20 cellular contexts compared by ENCODE assay signal in genomic region chr19:1985588-1986356, GRCh38. TPM values are rescaled to one million over a fixed set of nuclear protein-coding genes. Genes with fewer than 3 reads are reported as not detected.
A peak's percentile ranks its signal among the peaks of the same experiment; 100 is the strongest.
DNase-seq lines count a peak whose midpoint lies in the region; ATAC-seq and TF ChIP-seq lines count a peak whose summit lies in the region.
"Had no signal": no experiment of that assay in that cellular context is flagged by ENCODE, and none has a peak within 500 bp of the region (broad histone marks: within the 10 kb centered on the region; RNA-seq: fewer than 3 reads in every experiment).

No MANE protein-coding gene starts in this region.

- peak; percentile 7 for ATAC-seq in activated CD8-positive, alpha-beta memory T cell treated with anti-CD3 and anti-CD28 coated beads, Interleukin-2, amount 10 ng/mL, durations not matched to agents 7 days and 5 days
- ATAC-seq in RWPE2 (ENCODE audit: low read depth) (no peak), left colon (peak; percentile 23), GM21786 (IDR thresholded peaks at IDR 0.05; ENCODE audit: unreplicated experiment) (no peak)
- ATAC-seq in stimulated activated effector memory CD8-positive, alpha-beta T cell treated with anti-CD3 and anti-CD28 coated beads, Interleukin-12 subunit alpha, Interleukin-12 subunit beta, amount 100 ng/mL, for 72 hours: peak; percentile 19

- H3K27me3 Mint-ChIP-seq in activated CD8-positive, alpha-beta memory T cell treated with anti-CD3 and anti-CD28 coated beads, Interleukin-2, amount 10 ng/mL, durations not matched to agents 7 days and 5 days: no peaks in the 10 kb centered on the region
- H3K27me3 Mint-ChIP-seq: activated CD4-positive, alpha-beta T cell treated with anti-CD3 and anti-CD28 coated beads, Interleukin-2, amount 10 ng/mL, durations not matched to agents 24 days and 14 days; activated naive CD4-positive, alpha-beta T cell treated with anti-CD3 and anti-CD28 coated beads, Interleukin-2, amount 50 U/mL, for 24 hours; CD4-positive, alpha-beta memory T cell; natural killer cell treated with Interleukin-12 subunit alpha and Interleukin-12 subunit beta and Interleukin-15 and Interleukin-18, amount 100 ng/mL, for 72 hours had no signal

- H3K27ac ChIP-seq in RWPE2 (ENCODE audit: poor library complexity, severe bottlenecking) (no peak overlapping the region), tibial artery (no peak overlapping the region)
- H3K27ac ChIP-seq: right lobe of liver, WERI-Rb-1 had no signal

- H3K9me3 Mint-ChIP-seq in activated CD8-positive, alpha-beta memory T cell treated with anti-CD3 and anti-CD28 coated beads, Interleukin-2, amount 10 ng/mL, durations not matched to agents 7 days and 5 days (ENCODE audit: low read depth): no peaks in the 10 kb centered on the region
- no peaks in the 10 kb centered on the region for H3K9me3 Mint-ChIP-seq in stimulated activated effector memory CD8-positive, alpha-beta T cell treated with anti-CD3 and anti-CD28 coated beads, Interleukin-12 subunit alpha, Interleukin-12 subunit beta, amount 100 ng/mL, for 72 hours
- H3K9me3 Mint-ChIP-seq: activated CD4-positive, alpha-beta T cell treated with anti-CD3 and anti-CD28 coated beads, Interleukin-2, amount 10 ng/mL, durations not matched to agents 24 days and 14 days; activated naive CD4-positive, alpha-beta T cell treated with anti-CD3 and anti-CD28 coated beads, Interleukin-2, amount 50 U/mL, for 24 hours; CD4-positive, alpha-beta memory T cell; natural killer cell treated with Interleukin-12 subunit alpha and Interleukin-12 subunit beta and Interleukin-15 and Interleukin-18, amount 100 ng/mL, for 72 hours had no signal

- H3K27me3 ChIP-seq in RWPE2 (ENCODE audit: insufficient read depth, poor library complexity, severe bottlenecking) (no peaks in the 10 kb centered on the region), tibial artery (no peaks in the 10 kb centered on the region)
- H3K27me3 ChIP-seq: right lobe of liver had no signal

- H3K4me3 ChIP-seq in RWPE2 (ENCODE audit: severe bottlenecking) (no peak overlapping the region), tibial artery (no peak overlapping the region)
- H3K4me3 ChIP-seq: right lobe of liver had no signal

- no peaks in the 10 kb centered on the region for H3K9me3 ChIP-seq in RWPE2 (ENCODE audit: severe bottlenecking)
- no peaks in the 10 kb centered on the region for H3K9me3 ChIP-seq in tibial artery
- H3K9me3 ChIP-seq: right lobe of liver had no signal

- CTCF ChIA-PET in activated CD8-positive, alpha-beta memory T cell treated with anti-CD3 and anti-CD28 coated beads, Interleukin-2, amount 10 ng/mL, durations not matched to agents 7 days and 5 days (lab: Charles Lee): no interaction called here

- no peak for TF ChIP-seq CTCF in RWPE2 (IDR thresholded peaks at IDR 0.05; ENCODE audit: poor library complexity, severe bottlenecking)
- no peak for TF ChIP-seq CTCF in tibial artery (IDR thresholded peaks at IDR 0.05)

- no peak overlapping the region for H3K4me3 Mint-ChIP-seq in activated CD8-positive, alpha-beta memory T cell treated with anti-CD3 and anti-CD28 coated beads, Interleukin-2, amount 10 ng/mL, durations not matched to agents 7 days and 5 days
- no peak overlapping the region for H3K4me3 Mint-ChIP-seq in stimulated activated effector memory CD8-positive, alpha-beta T cell treated with anti-CD3 and anti-CD28 coated beads, Interleukin-12 subunit alpha, Interleukin-12 subunit beta, amount 100 ng/mL, for 72 hours
- H3K4me3 Mint-ChIP-seq: activated CD4-positive, alpha-beta T cell treated with anti-CD3 and anti-CD28 coated beads, Interleukin-2, amount 10 ng/mL, durations not matched to agents 24 days and 14 days; activated naive CD4-positive, alpha-beta T cell treated with anti-CD3 and anti-CD28 coated beads, Interleukin-2, amount 50 U/mL, for 24 hours; CD4-positive, alpha-beta memory T cell; natural killer cell treated with Interleukin-12 subunit alpha and Interleukin-12 subunit beta and Interleukin-15 and Interleukin-18, amount 100 ng/mL, for 72 hours had no signal

- no peaks in the 10 kb centered on the region for H3K4me1 Mint-ChIP-seq in activated CD8-positive, alpha-beta memory T cell treated with anti-CD3 and anti-CD28 coated beads, Interleukin-2, amount 10 ng/mL, durations not matched to agents 7 days and 5 days
- peaks cover 5% of the 10 kb centered on the region for H3K4me1 Mint-ChIP-seq in stimulated activated effector memory CD8-positive, alpha-beta T cell treated with anti-CD3 and anti-CD28 coated beads, Interleukin-12 subunit alpha, Interleukin-12 subunit beta, amount 100 ng/mL, for 72 hours
- H3K4me1 Mint-ChIP-seq: activated CD4-positive, alpha-beta T cell treated with anti-CD3 and anti-CD28 coated beads, Interleukin-2, amount 10 ng/mL, durations not matched to agents 24 days and 14 days; activated naive CD4-positive, alpha-beta T cell treated with anti-CD3 and anti-CD28 coated beads, Interleukin-2, amount 50 U/mL, for 24 hours; CD4-positive, alpha-beta memory T cell had no signal

- no peaks in the 10 kb centered on the region for H3K4me1 ChIP-seq in RWPE2 (ENCODE audit: insufficient read depth, poor library complexity, severe bottlenecking)
- H3K4me1 ChIP-seq in tibial artery: no peaks in the 10 kb centered on the region
- H3K4me1 ChIP-seq: right lobe of liver had no signal

- no peak overlapping the region for H3K27ac Mint-ChIP-seq in activated CD8-positive, alpha-beta memory T cell treated with anti-CD3 and anti-CD28 coated beads, Interleukin-2, amount 10 ng/mL, durations not matched to agents 7 days and 5 days
- no peak overlapping the region for H3K27ac Mint-ChIP-seq in stimulated activated effector memory CD8-positive, alpha-beta T cell treated with anti-CD3 and anti-CD28 coated beads, Interleukin-12 subunit alpha, Interleukin-12 subunit beta, amount 100 ng/mL, for 72 hours
- H3K27ac Mint-ChIP-seq: activated CD4-positive, alpha-beta T cell treated with anti-CD3 and anti-CD28 coated beads, Interleukin-2, amount 10 ng/mL, durations not matched to agents 24 days and 14 days; activated naive CD4-positive, alpha-beta T cell treated with anti-CD3 and anti-CD28 coated beads, Interleukin-2, amount 50 U/mL, for 24 hours; natural killer cell treated with Interleukin-12 subunit alpha and Interleukin-12 subunit beta and Interleukin-15 and Interleukin-18, amount 100 ng/mL, for 72 hours had no signal

- peaks cover 19% of the 10 kb centered on the region for H3K36me3 Mint-ChIP-seq in activated CD8-positive, alpha-beta memory T cell treated with anti-CD3 and anti-CD28 coated beads, Interleukin-2, amount 10 ng/mL, durations not matched to agents 7 days and 5 days
- H3K36me3 Mint-ChIP-seq in stimulated activated effector memory CD8-positive, alpha-beta T cell treated with anti-CD3 and anti-CD28 coated beads, Interleukin-12 subunit alpha, Interleukin-12 subunit beta, amount 100 ng/mL, for 72 hours: peaks cover 88% of the 10 kb centered on the region
- H3K36me3 Mint-ChIP-seq: natural killer cell treated with Interleukin-12 subunit alpha and Interleukin-12 subunit beta and Interleukin-15 and Interleukin-18, amount 100 ng/mL, for 72 hours had no signal

- H3K36me3 ChIP-seq in RWPE2 (ENCODE audit: low read depth) (peaks cover 47% of the 10 kb centered on the region), tibial artery (peaks cover 62 to 99% (median 81%) of the 10 kb centered on the region in 3 donors)

- no peak for DNase-seq in activated CD8-positive, alpha-beta memory T cell treated with anti-CD3 and anti-CD28 coated beads, Interleukin-2, amount 10 ng/mL, durations not matched to agents 7 days and 5 days
- DNase-seq in activated CD8-positive, alpha-beta memory T cell treated with anti-CD3 and anti-CD28 coated beads, Interleukin-2, amount 50 U/mL, for 4 hours: no peak
- DNase-seq in RWPE2 (ENCODE audit: low spot score) (peak; percentile 55), left colon (no peak), tibial artery (no peak)
- no peak for DNase-seq in stimulated activated effector memory CD8-positive, alpha-beta T cell treated with anti-CD3 and anti-CD28 coated beads, Interleukin-12 subunit alpha, Interleukin-12 subunit beta, amount 100 ng/mL, for 72 hours (ENCODE audit: low spot score in 2 of 2)
- no peak for DNase-seq in stimulated activated CD4-positive, alpha-beta T cell treated with anti-CD3 and anti-CD28 coated beads, Interleukin-12 subunit alpha, Interleukin-12 subunit beta, amount 100 ng/mL, for 4 hours
- DNase-seq: activated CD4-positive, alpha-beta T cell treated with anti-CD3 and anti-CD28 coated beads, Interleukin-2, amount 10 ng/mL, durations not matched to agents 24 days and 14 days; AML-193; cerebellar nuclear complex; NCI-H1694 treated with DMSO at 0.1 percent for 48 hours; NCI-H526 treated with DMSO at 0.1 percent for 48 hours; RPMI8226; stimulated activated CD4-positive, alpha-beta T cell treated with anti-CD3 and anti-CD28 coated beads, Interleukin-15, amount 100 ng/mL, for 24 hours; WERI-Rb-1 had no signal

- intact Hi-C loops in left colon (cut with DNase I, micrococcal nuclease): no loop called here
- intact Hi-C loops in tibial artery (cut with DNase I; ENCODE audit: low total_unique reads): no loop called here

RNA-seq across cellular contexts. Expression of gene BTBD2, which starts 29.7 kb away (rescaled TPM):
- 10 to 100 TPM; 37.4 to 52.7 TPM for total RNA-seq in activated CD8-positive, alpha-beta memory T cell treated with anti-CD3 and anti-CD28 coated beads, Interleukin-2, amount 10 ng/mL, durations not matched to agents 7 days and 5 days
- total RNA-seq in left colon: 10 to 100 TPM; 73.1 to 73.7 TPM

RNA-seq across cellular contexts. Expression of gene CSNK1G2, which starts 44.8 kb away (rescaled TPM):
- 100 to 1,000 TPM; 114 to 129 TPM for total RNA-seq in activated CD8-positive, alpha-beta memory T cell treated with anti-CD3 and anti-CD28 coated beads, Interleukin-2, amount 10 ng/mL, durations not matched to agents 7 days and 5 days
- 10 to 100 TPM; 51.4 to 74.1 TPM for total RNA-seq in left colon

Comparison
In these comparisons a context has a peak if more than half of its experiments do, and no peak if none do; other contexts are left out.
1. ATAC-seq: peak in activated CD8-positive, alpha-beta memory T cell treated with anti-CD3 and anti-CD28 coated beads, Interleukin-2, amount 10 ng/mL, durations not matched to agents 7 days and 5 days (single experiment), left colon (single experiment) and stimulated activated effector memory CD8-positive, alpha-beta T cell treated with anti-CD3 and anti-CD28 coated beads, Interleukin-12 subunit alpha, Interleukin-12 subunit beta, amount 100 ng/mL, for 72 hours (single experiment); none in RWPE2 (single experiment) and GM21786 (single experiment).